8 cellular contexts compared by ENCODE assay signal in the genomic region with DNA sequence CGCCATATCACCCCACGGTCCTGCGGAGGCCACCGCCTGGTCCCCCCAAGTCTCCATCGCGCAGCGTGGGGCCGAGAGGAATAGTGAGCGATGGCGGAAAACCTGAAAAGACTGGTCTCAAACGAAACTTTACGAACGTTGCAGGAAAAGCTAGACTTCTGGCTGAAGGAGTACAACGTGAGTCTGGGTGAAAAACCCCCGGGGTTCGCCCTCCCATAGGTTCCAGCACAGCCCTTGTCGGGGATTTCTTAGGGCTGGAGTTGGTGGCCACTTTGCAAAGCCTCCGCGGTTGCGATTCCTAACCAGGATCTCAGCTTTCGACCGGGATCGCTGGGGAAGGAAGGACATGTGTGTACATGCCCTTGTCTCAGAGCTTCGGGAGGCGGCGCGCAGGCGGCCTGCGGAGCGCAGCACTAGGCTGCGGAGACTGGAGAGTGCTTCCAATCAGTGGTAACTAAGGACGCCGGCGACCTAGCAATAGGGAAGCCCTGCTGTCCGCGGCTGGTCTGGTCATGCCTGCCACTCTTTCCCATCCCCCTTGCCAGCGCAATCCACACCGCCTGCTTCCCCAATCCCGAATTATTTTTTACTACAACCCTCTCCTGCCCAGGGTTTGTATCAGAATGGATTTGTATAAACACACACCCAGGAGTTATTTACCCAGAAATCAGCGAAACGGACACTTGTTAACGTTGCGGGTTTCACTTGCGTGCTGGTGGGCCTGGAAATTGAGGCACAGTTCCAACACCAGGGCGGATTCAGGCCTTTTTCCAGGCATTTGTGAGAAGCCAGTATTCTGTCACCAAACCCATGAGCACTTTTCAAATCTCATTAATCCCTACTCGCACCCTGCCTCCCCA. TPM values are rescaled to one million over a fixed set of nuclear protein-coding genes. Genes with fewer than 3 reads are reported as not detected.
DNase-seq lines count a peak whose midpoint lies in the region; ATAC-seq and TF ChIP-seq lines count a peak whose summit lies in the region.

No MANE protein-coding gene starts in this region.

- H3K27ac ChIP-seq in MM.1S (ENCODE audit: low read length) (no peak overlapping the region), osteoblast (ENCODE audit: low read depth, low read length) (peak overlapping the region; percentile 58)

- TF ChIP-seq CTCF in MM.1S (IDR thresholded peaks at IDR 0.05; ENCODE audit: low read length) (no peak), osteoblast (IDR thresholded peaks at IDR 0.05; ENCODE audit: extremely low read depth, low read depth, low read length) (no peak)

- no peaks in the 10 kb centered on the region for H4K20me1 ChIP-seq in MM.1S (ENCODE audit: insufficient read depth, low read length)
- no peaks in the 10 kb centered on the region for H4K20me1 ChIP-seq in osteoblast (ENCODE audit: insufficient read depth, low read length)

- no peak overlapping the region for H3K27ac Mint-ChIP-seq in activated T-helper 17 cell treated with anti-CD3 and anti-CD28 coated beads, Interleukin-2, amount 50 U/mL, for 72 hours

- H3K27me3 ChIP-seq in MM.1S (replicated peaks; ENCODE audit: insufficient read depth, low read length) (no peaks in the 10 kb centered on the region), osteoblast (ENCODE audit: insufficient read depth, low read length) (peaks cover 18% of the 10 kb centered on the region)

- no peaks in the 10 kb centered on the region for H3K9me3 Mint-ChIP-seq in activated T-helper 17 cell treated with anti-CD3 and anti-CD28 coated beads, Interleukin-2, amount 50 U/mL, for 72 hours

- ATAC-seq in GM21576 (IDR thresholded peaks at IDR 0.05; ENCODE audit: unreplicated experiment), result peak; percentile 56
- ATAC-seq in activated T-helper 17 cell treated with anti-CD3 and anti-CD28 coated beads, Interleukin-2, amount 50 U/mL, for 72 hours (replicated peaks), result peak; percentile 53

- H3K9ac ChIP-seq in MM.1S (ENCODE audit: low read length), result no peak overlapping the region

- H3K79me2 ChIP-seq in MM.1S (ENCODE audit: low read length) (no peaks in the 10 kb centered on the region), osteoblast (ENCODE audit: insufficient read depth, low read length) (no peaks in the 10 kb centered on the region)

- DNase-seq in NCI-H1436 (lab: John Stamatoyannopoulos, UW), result peak; percentile 20
- DNase-seq in NCI-H1436 treated with DMSO at 0.1 percent for 48 hours (lab: John Stamatoyannopoulos, UW), result no peak
- no peak for DNase-seq in MM.1S
- peak; percentile 44 for DNase-seq in glomerular endothelial cell (ENCODE audit: extremely low read depth, low read depth, low spot score)
- DNase-seq in osteoblast (ENCODE audit: insufficient read length, low spot score, missing footprints), result peak; percentile 97
- DNase-seq in effector CD8-positive, alpha-beta T cell (lab: John Stamatoyannopoulos, UW), result no peak

- H3K9me2 ChIP-seq in MM.1S (replicated peaks; ENCODE audit: insufficient read depth, low read length), result no peaks in the 10 kb centered on the region

- H3K36me3 ChIP-seq in MM.1S (replicated peaks; ENCODE audit: insufficient read depth, low read length), result no peaks in the 10 kb centered on the region
- H3K36me3 ChIP-seq in osteoblast (ENCODE audit: insufficient read depth, low read length), result no peaks in the 10 kb centered on the region

- peaks cover 48% of the 10 kb centered on the region for H3K27me3 Mint-ChIP-seq in activated T-helper 17 cell treated with anti-CD3 and anti-CD28 coated beads, Interleukin-2, amount 50 U/mL, for 72 hours

- H2AFZ ChIP-seq in MM.1S (ENCODE audit: low read length), result peak overlapping the region; percentile 55
- peak overlapping the region; percentile 93 for H2AFZ ChIP-seq in osteoblast (ENCODE audit: low read length)

- peak overlapping the region; percentile 79 for H3K4me2 ChIP-seq in MM.1S (ENCODE audit: low read depth, low read length)
- peak overlapping the region; percentile 92 for H3K4me2 ChIP-seq in osteoblast (ENCODE audit: insufficient read depth, low read length)

- no peaks in the 10 kb centered on the region for H3K4me1 ChIP-seq in MM.1S (ENCODE audit: low read length)
- H3K4me1 ChIP-seq in osteoblast (ENCODE audit: insufficient read depth, low read length), result peaks cover 3% of the 10 kb centered on the region

- no peaks in the 10 kb centered on the region for H3F3A ChIP-seq in MM.1S (ENCODE audit: insufficient read depth, low read length)

- H3K4me3 ChIP-seq in MM.1S (ENCODE audit: low read length), result peak overlapping the region; percentile 58
- peak overlapping the region; percentile 86 for H3K4me3 ChIP-seq in osteoblast (ENCODE audit: insufficient read depth, low read length)

- peak overlapping the region; percentile 65 for H3K4me3 Mint-ChIP-seq in activated T-helper 17 cell treated with anti-CD3 and anti-CD28 coated beads, Interleukin-2, amount 50 U/mL, for 72 hours

- no peaks in the 10 kb centered on the region for H3K9me3 ChIP-seq in MM.1S (replicated peaks; ENCODE audit: insufficient read depth, low read length)
- H3K9me3 ChIP-seq in osteoblast (ENCODE audit: low read depth, low read length), result no peaks in the 10 kb centered on the region

- H3K4me1 Mint-ChIP-seq in activated T-helper 17 cell treated with anti-CD3 and anti-CD28 coated beads, Interleukin-2, amount 50 U/mL, for 72 hours, result peaks cover 7% of the 10 kb centered on the region

- no peaks in the 10 kb centered on the region for H3K36me3 Mint-ChIP-seq in activated T-helper 17 cell treated with anti-CD3 and anti-CD28 coated beads, Interleukin-2, amount 50 U/mL, for 72 hours (ENCODE audit: low read depth)

RNA-seq across cellular contexts. Expression of gene SPATA18, which starts 0.7 kb away (rescaled TPM):
- total RNA-seq in activated T-helper 17 cell treated with anti-CD3 and anti-CD28 coated beads, Interleukin-2, amount 50 U/mL, for 72 hours, result under 1 TPM; 0.13 to 0.19 TPM
- total RNA-seq in glomerular endothelial cell, result 12.3 and 17.4 TPM in 2 replicates
- total RNA-seq in osteoblast, result 30.8 and 41.3 TPM in 2 replicates

RNA-seq across cellular contexts. Expression of gene SGCB, which starts 13.7 kb away (rescaled TPM):
- total RNA-seq in activated T-helper 17 cell treated with anti-CD3 and anti-CD28 coated beads, Interleukin-2, amount 50 U/mL, for 72 hours, result 10 to 100 TPM; 16.4 to 24.0 TPM
- total RNA-seq in glomerular endothelial cell (36.3 and 48.3 TPM in 2 replicates), osteoblast (27.9 and 31.2 TPM in 2 replicates)

RNA-seq across cellular contexts. Expression of gene LRRC66, which starts 31.7 kb away (rescaled TPM):
- total RNA-seq in activated T-helper 17 cell treated with anti-CD3 and anti-CD28 coated beads, Interleukin-2, amount 50 U/mL, for 72 hours, result under 1 TPM; 0.34 to 0.65 TPM
- total RNA-seq in glomerular endothelial cell (0.10 and 0.58 TPM in 2 replicates), osteoblast (0.36 and 0.88 TPM in 2 replicates)

Comparison
In these comparisons a context has a peak if more than half of its experiments do, and no peak if none do; other contexts are left out.
1. DNase-seq: peak in NCI-H1436 (single experiment), glomerular endothelial cell (single experiment) and osteoblast (single experiment); none in NCI-H1436 treated with DMSO at 0.1 percent for 48 hours (single experiment), MM.1S (single experiment) and effector CD8-positive, alpha-beta T cell (single experiment).
2. RNA of gene SPATA18, which starts 0.7 kb away (total RNA-seq): 30.8 to 41.3 TPM in osteoblast and 12.3 to 17.4 TPM in glomerular endothelial cell; 0.13 to 0.19 TPM in activated T-helper 17 cell treated with anti-CD3 and anti-CD28 coated beads, Interleukin-2, amount 50 U/mL, for 72 hours; every median in the first group is over 10 times any median in the second.